In the genomic region with DNA sequence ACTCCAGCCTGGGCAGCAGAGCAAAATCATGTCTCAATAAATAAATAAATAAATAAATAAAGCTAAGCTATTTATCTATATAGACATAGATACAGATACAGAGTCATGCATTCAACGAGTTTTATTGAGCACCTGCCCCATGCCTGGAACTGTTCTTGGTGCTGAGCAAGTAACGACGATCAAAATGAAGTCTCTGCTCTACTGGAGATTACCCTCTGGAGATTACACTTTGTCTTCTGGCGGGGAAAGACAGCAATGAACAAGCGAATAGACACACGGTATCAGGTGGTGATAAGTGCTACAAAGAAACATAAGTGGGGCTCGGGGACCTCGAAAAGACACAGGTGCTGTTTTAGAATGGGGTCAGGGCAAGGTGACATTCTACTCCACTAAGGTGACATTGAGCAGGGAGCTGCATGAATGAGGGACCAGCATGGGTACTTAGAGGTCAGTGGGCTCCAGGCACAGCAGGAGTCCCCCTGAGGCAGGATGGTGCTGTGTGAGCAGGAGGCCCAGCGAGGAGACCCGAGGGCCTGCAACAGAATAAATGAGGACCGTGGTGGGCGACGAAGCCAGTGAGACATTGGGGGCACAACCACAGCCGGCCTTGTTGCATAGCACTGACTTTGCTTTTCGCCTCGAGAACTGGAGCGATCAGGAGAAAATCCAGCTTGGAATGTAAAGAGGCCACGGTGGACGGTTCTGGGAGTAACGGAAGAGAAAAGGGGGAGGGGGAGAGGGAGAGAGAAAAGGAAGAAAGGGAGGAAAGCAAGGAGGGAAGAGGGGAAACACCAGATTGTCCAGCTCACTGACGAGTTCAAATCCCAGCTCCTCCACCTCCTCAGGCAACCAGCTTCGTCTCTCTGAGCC, we compare ENCODE assay signal across 16 cellular contexts. TPM values are rescaled to one million over a fixed set of nuclear protein-coding genes. Genes with fewer than 3 reads are reported as not detected.
DNase-seq lines count a peak whose midpoint lies in the region; ATAC-seq and TF ChIP-seq lines count a peak whose summit lies in the region.
"Had no signal": no experiment of that assay in that cellular context is flagged by ENCODE, and none has a peak within 500 bp of the region (broad histone marks: within the 10 kb centered on the region; RNA-seq: fewer than 3 reads in every experiment).

No MANE protein-coding gene starts in this region.

- ATAC-seq in CD4-positive, CD25-positive, alpha-beta regulatory T cell (ENCODE audit: low read depth in 2 of 2), result no peak
- ATAC-seq: gastrocnemius medialis, natural killer cell had no signal

- peaks cover 15 to 56% (median 34%) of the 10 kb centered on the region in 4 donors for H3K4me1 Mint-ChIP-seq in CD4-positive, CD25-positive, alpha-beta regulatory T cell
- H3K4me1 Mint-ChIP-seq in activated T-helper 2 cell treated with anti-CD3 and anti-CD28 coated beads, Interferon-gamma antibody, Interleukin-2, Interleukin-4, amounts not matched to agents 10 μg/mL and 5 μg/mL and 100 μg/mL, durations not matched to agents 14 hours and 24 hours and 36 hours (ENCODE audit: low read depth), result peaks cover 49% of the 10 kb centered on the region
- peaks cover 46% of the 10 kb centered on the region for H3K4me1 Mint-ChIP-seq in mesothelial cell of epicardium
- H3K4me1 Mint-ChIP-seq: natural killer cell had no signal

- no peaks in the 10 kb centered on the region for H3K9me3 Mint-ChIP-seq in CD4-positive, CD25-positive, alpha-beta regulatory T cell
- no peaks in the 10 kb centered on the region for H3K9me3 Mint-ChIP-seq in activated T-helper 2 cell treated with anti-CD3 and anti-CD28 coated beads, Interferon-gamma antibody, Interleukin-2, Interleukin-4, amounts not matched to agents 10 μg/mL and 5 μg/mL and 100 μg/mL, durations not matched to agents 14 hours and 24 hours and 36 hours
- no peaks in the 10 kb centered on the region for H3K9me3 Mint-ChIP-seq in mesothelial cell of epicardium
- H3K9me3 Mint-ChIP-seq: activated B cell treated with CpG ODN at 0.5 μM for 24 hours, natural killer cell had no signal

- peak overlapping the region; percentile 21 for H3K27ac ChIP-seq in CD4-positive, CD25-positive, alpha-beta regulatory T cell (ENCODE audit: insufficient read depth, low read length, poor library complexity, severe bottlenecking)
- H3K27ac ChIP-seq: gastrocnemius medialis, Peyer's patch had no signal

- H3K4me3 ChIP-seq in CD4-positive, CD25-positive, alpha-beta regulatory T cell (ENCODE audit: low read depth, low read length), result no peak overlapping the region
- H3K4me3 ChIP-seq: gastrocnemius medialis, Peyer's patch had no signal

- no peaks in the 10 kb centered on the region for H3K27me3 ChIP-seq in CD4-positive, CD25-positive, alpha-beta regulatory T cell (ENCODE audit: control insufficient read depth, insufficient read depth, low read length)
- H3K27me3 ChIP-seq: Peyer's patch had no signal

- H3K36me3 Mint-ChIP-seq in CD4-positive, CD25-positive, alpha-beta regulatory T cell, result peaks cover 15% of the 10 kb centered on the region
- H3K36me3 Mint-ChIP-seq in activated T-helper 2 cell treated with anti-CD3 and anti-CD28 coated beads, Interferon-gamma antibody, Interleukin-2, Interleukin-4, amounts not matched to agents 10 μg/mL and 5 μg/mL and 100 μg/mL, durations not matched to agents 14 hours and 24 hours and 36 hours (ENCODE audit: low read depth), result peaks cover 43% of the 10 kb centered on the region
- no peaks in the 10 kb centered on the region for H3K36me3 Mint-ChIP-seq in mesothelial cell of epicardium
- H3K36me3 Mint-ChIP-seq: natural killer cell had no signal

- no peaks in the 10 kb centered on the region for H3K36me3 ChIP-seq in CD4-positive, CD25-positive, alpha-beta regulatory T cell (ENCODE audit: control insufficient read depth, insufficient read depth, low read length)
- H3K36me3 ChIP-seq: gastrocnemius medialis, Peyer's patch had no signal

- H3K4me3 Mint-ChIP-seq in CD4-positive, CD25-positive, alpha-beta regulatory T cell, result peak overlapping the region; percentile 43 to 66 (median 46)
- peak overlapping the region; percentile 72 for H3K4me3 Mint-ChIP-seq in activated T-helper 2 cell treated with anti-CD3 and anti-CD28 coated beads, Interferon-gamma antibody, Interleukin-2, Interleukin-4, amounts not matched to agents 10 μg/mL and 5 μg/mL and 100 μg/mL, durations not matched to agents 14 hours and 24 hours and 36 hours (ENCODE audit: low read depth)
- H3K4me3 Mint-ChIP-seq in mesothelial cell of epicardium, result no peak overlapping the region
- H3K4me3 Mint-ChIP-seq: activated B cell treated with CpG ODN at 0.5 μM for 24 hours, natural killer cell had no signal

- TF ChIP-seq CTCF in mesothelial cell of epicardium (IDR thresholded peaks at IDR 0.05; ENCODE audit: unreplicated experiment) (no peak), GM13977 (IDR thresholded peaks at IDR 0.05; ENCODE audit: extremely low read depth, insufficient read depth, missing control alignments) (no peak)

- no peaks in the 10 kb centered on the region for H3K9me3 ChIP-seq in CD4-positive, CD25-positive, alpha-beta regulatory T cell (ENCODE audit: control insufficient read depth in 2 of 2, low read length in 2 of 2)
- H3K9me3 ChIP-seq: gastrocnemius medialis, Peyer's patch had no signal

- in situ Hi-C loops in GM13977 (cut with MboI; ENCODE audit: low pct_unique_long_range_greater_than_20kb, low sequenced_read_pairs, unreplicated experiment), result no loop called here

- DNase-seq in CD4-positive, CD25-positive, alpha-beta regulatory T cell, result no peak
- DNase-seq in ELF-1 (ENCODE audit: low read depth, low spot score) (peak; percentile 71), mesothelial cell of epicardium (ENCODE audit: low spot score in 2 of 2, unreplicated experiment in 2 of 2) (no peak), GM19238 (ENCODE audit: insufficient read length, low spot score) (no peak), HUDEP-2 (lab: John Stamatoyannopoulos, UW; ENCODE audit: unreplicated experiment in 76 of 76) (no peak), GM13977 (ENCODE audit: low spot score) (no peak)
- DNase-seq in activated T-helper 2 cell treated with anti-CD3 and anti-CD28 coated beads, Interferon-gamma antibody, Interleukin-2, Interleukin-4, amounts not matched to agents 10 μg/mL and 5 μg/mL and 100 μg/mL, durations not matched to agents 14 hours and 24 hours and 36 hours (ENCODE audit: low spot score), result no peak
- DNase-seq: activated B cell treated with CpG ODN at 0.5 μM for 24 hours; activated CD8-positive, alpha-beta memory T cell treated with anti-CD3 and anti-CD28 coated beads, Interleukin-2, amount 50 U/mL, for 4 hours; anterior cingulate cortex; DMS53; gastrocnemius medialis; natural killer cell; NCI-H2029 treated with DMSO at 0.1 percent for 48 hours; Peyer's patch; substantia nigra had no signal

- H3K27me3 Mint-ChIP-seq in CD4-positive, CD25-positive, alpha-beta regulatory T cell, result no peaks in the 10 kb centered on the region
- H3K27me3 Mint-ChIP-seq in activated T-helper 2 cell treated with anti-CD3 and anti-CD28 coated beads, Interferon-gamma antibody, Interleukin-2, Interleukin-4, amounts not matched to agents 10 μg/mL and 5 μg/mL and 100 μg/mL, durations not matched to agents 14 hours and 24 hours and 36 hours (ENCODE audit: low read depth), result no peaks in the 10 kb centered on the region
- H3K27me3 Mint-ChIP-seq in mesothelial cell of epicardium (ENCODE audit: low read depth), result no peaks in the 10 kb centered on the region

- intact Hi-C loops in activated T-helper 2 cell treated with anti-CD3 and anti-CD28 coated beads, Interferon-gamma antibody, Interleukin-2, Interleukin-4, amounts not matched to agents 10 μg/mL and 5 μg/mL and 100 μg/mL, durations not matched to agents 14 hours and 24 hours and 36 hours (cut with micrococcal nuclease), result no loop called here

- H3K27ac Mint-ChIP-seq in CD4-positive, CD25-positive, alpha-beta regulatory T cell, result peak overlapping the region; percentile 27 to 69 (median 47)
- H3K27ac Mint-ChIP-seq in activated T-helper 2 cell treated with anti-CD3 and anti-CD28 coated beads, Interferon-gamma antibody, Interleukin-2, Interleukin-4, amounts not matched to agents 10 μg/mL and 5 μg/mL and 100 μg/mL, durations not matched to agents 14 hours and 24 hours and 36 hours, result peak overlapping the region; percentile 86
- peak overlapping the region; percentile 40 for H3K27ac Mint-ChIP-seq in mesothelial cell of epicardium
- H3K27ac Mint-ChIP-seq: activated B cell treated with CpG ODN at 0.5 μM for 24 hours, natural killer cell had no signal

- peaks cover 38% of the 10 kb centered on the region for H3K4me1 ChIP-seq in CD4-positive, CD25-positive, alpha-beta regulatory T cell (ENCODE audit: control insufficient read depth, insufficient read depth, low read length, poor library complexity, severe bottlenecking)

RNA-seq across cellular contexts. Expression of a gene that starts 42.4 kb away (rescaled TPM):
- 11.9 TPM for total RNA-seq in CD4-positive, CD25-positive, alpha-beta regulatory T cell
- polyA plus RNA-seq in CD4-positive, CD25-positive, alpha-beta regulatory T cell, result 1 to 10 TPM; 5.8 to 9.1 (median 7.5) TPM
- 15.4 and 19.4 TPM in 2 replicates for total RNA-seq in activated T-helper 2 cell treated with anti-CD3 and anti-CD28 coated beads, Interferon-gamma antibody, Interleukin-2, Interleukin-4, amounts not matched to agents 10 μg/mL and 5 μg/mL and 100 μg/mL, durations not matched to agents 14 hours and 24 hours and 36 hours
- total RNA-seq in mesothelial cell of epicardium, result 37.9 to 42.7 TPM (median 39.6 TPM) in 3 replicates
